1 cellular context compared by ENCODE assay signal in the genomic region with DNA sequence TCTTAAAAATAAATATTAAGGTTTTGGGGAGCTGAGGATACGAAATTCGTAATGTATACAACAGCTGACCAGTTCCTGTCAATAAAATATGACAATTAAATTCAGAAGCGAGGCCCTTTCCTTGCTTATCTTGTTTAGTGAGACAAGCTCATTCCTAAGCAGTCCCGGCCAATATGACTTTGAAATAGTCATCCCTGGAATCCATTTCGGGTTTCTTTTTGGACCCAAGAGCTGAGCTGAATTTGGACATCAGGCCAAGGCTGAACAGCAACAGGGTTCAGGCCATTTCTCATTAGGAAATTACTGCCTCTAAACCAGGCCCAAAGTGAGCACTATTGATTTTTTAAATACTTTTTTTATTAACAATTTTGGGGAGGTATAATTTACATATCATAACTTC.
TF ChIP-seq lines count a peak whose summit lies in the region.

No MANE protein-coding gene starts in this region.

TF ChIP-seq in HepG2, 621 proteins besides CTCF, POLR2A, EP300 and RAD21:
- TF ChIP-seq, protein P1, sequence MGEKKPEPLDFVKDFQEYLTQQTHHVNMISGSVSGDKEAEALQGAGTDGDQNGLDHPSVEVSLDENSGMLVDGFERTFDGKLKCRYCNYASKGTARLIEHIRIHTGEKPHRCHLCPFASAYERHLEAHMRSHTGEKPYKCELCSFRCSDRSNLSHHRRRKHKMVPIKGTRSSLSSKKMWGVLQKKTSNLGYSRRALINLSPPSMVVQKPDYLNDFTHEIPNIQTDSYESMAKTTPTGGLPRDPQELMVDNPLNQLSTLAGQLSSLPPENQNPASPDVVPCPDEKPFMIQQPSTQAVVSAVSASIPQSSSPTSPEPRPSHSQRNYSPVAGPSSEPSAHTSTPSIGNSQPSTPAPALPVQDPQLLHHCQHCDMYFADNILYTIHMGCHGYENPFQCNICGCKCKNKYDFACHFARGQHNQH (CRISPR knock-in tag; IDR thresholded peaks at IDR 0.05): no peak
- 0 out of 2 replicates have a peak, but pooled peaks have one; percentile 32 for TF ChIP-seq PRDM15 (CRISPR knock-in tag; IDR thresholded peaks at IDR 0.05)
